In the genomic region with DNA sequence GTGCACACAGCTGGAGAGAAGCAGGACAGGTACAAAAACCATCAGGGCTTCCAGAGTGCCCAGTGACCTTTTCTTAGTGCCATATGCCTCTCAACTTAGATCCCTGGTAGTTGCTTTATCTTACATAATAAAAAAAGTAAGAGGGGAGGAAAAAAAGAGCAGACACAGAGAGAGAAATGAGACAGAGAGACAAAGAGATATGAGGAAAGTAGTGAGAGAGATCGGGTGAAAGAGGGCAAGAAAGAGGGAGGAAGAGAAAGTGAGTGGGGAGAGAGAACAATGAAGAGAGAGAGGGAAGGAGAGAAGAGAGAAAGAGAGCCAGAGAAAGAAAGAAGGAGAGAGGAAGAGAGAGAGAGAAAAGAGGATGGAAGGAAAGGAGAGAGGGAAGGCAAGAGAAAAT, we compare ENCODE assay signal across 8 cellular contexts.
"Had no signal": no experiment of that assay in that cellular context is flagged by ENCODE, and none has a peak within 500 bp of the region (broad histone marks: within the 10 kb centered on the region; RNA-seq: fewer than 3 reads in every experiment).

No MANE protein-coding gene starts in this region.

- ATAC-seq: GM23338, K562 had no signal

- H3K4me2 ChIP-seq: GM23338 had no signal

- H3K27ac ChIP-seq: HL-60 had no signal

- H3K27ac Mint-ChIP-seq: GM23338, H9, HFFc6 had no signal

- H3K4me3 ChIP-seq: GM23338, K562 had no signal

- H2AFZ ChIP-seq: GM23338 had no signal

- H3K4me3 Mint-ChIP-seq: GM23338, H9, HFFc6 had no signal

- H3K4me1 Mint-ChIP-seq: GM23338, H9 had no signal

- DNase-seq: H9, HCEC 1CT, HFFc6, IMR-90, KG1 had no signal
